In genomic region chr2:47271054-47272000, GRCh38 we compare ENCODE assay signal across 9 cellular contexts.
DNase-seq lines count a peak whose midpoint lies in the region; ATAC-seq and TF ChIP-seq lines count a peak whose summit lies in the region.
"Had no signal": no experiment of that assay in that cellular context is flagged by ENCODE, and none has a peak within 500 bp of the region (broad histone marks: within the 10 kb centered on the region; RNA-seq: fewer than 3 reads in every experiment).

No MANE protein-coding gene starts in this region.

- no peak overlapping the region for H3K27ac ChIP-seq in mammary epithelial cell (ENCODE audit: insufficient read depth, low read depth, low read length)
- no peak overlapping the region for H3K27ac ChIP-seq in effector memory CD4-positive, alpha-beta T cell (ENCODE audit: insufficient read depth, low read length, poor library complexity, severe bottlenecking)

- H3K9me3 Mint-ChIP-seq in osteocyte (ENCODE audit: unreplicated experiment), result no peaks in the 10 kb centered on the region

- H3K27me3 Mint-ChIP-seq in osteocyte (ENCODE audit: unreplicated experiment), result no peaks in the 10 kb centered on the region

- intact Hi-C loops in mammary epithelial cell (cut with micrococcal nuclease), result loop anchor here (5.0 kb wide), 2 partner anchors 254 to 354 kb away; partner anchors contain the start of gene MCFD2

- H3K4me3 ChIP-seq in mammary epithelial cell (replicated peaks in 1 of 3; ENCODE audit: insufficient read depth in 1 of 3, low read depth in 2 of 3, low read length in 3 of 3), result no peak overlapping the region
- no peak overlapping the region for H3K4me3 ChIP-seq in effector memory CD4-positive, alpha-beta T cell (ENCODE audit: insufficient read depth, low read depth, low read length, poor library complexity, severe bottlenecking)

- H2AFZ ChIP-seq in mammary epithelial cell (ENCODE audit: low read depth, low read length), result peak overlapping the region; percentile 87

- WGBS in mammary epithelial cell (ENCODE audit: low coverage, missing lambda C conversion rate), result over 99% methylated on average over 8 of the region's 9 CpGs

- ATAC-seq in GM19397 (IDR thresholded peaks at IDR 0.05; ENCODE audit: unreplicated experiment), result no peak
- ATAC-seq in GM18909 (IDR thresholded peaks at IDR 0.05; ENCODE audit: poor library complexity, unreplicated experiment), result no peak

- CTCF ChIA-PET in mammary epithelial cell (lab: Charles Lee; ENCODE audit: low non-redundant PET), result no interaction called here

- H3K4me1 Mint-ChIP-seq in osteocyte (ENCODE audit: unreplicated experiment), result peaks cover 31% of the 10 kb centered on the region

- H3K9me3 ChIP-seq in mammary epithelial cell (replicated peaks; ENCODE audit: insufficient read depth, low read length), result no peaks in the 10 kb centered on the region
- H3K9me3 ChIP-seq in effector memory CD4-positive, alpha-beta T cell (ENCODE audit: control insufficient read depth, low read length), result no peaks in the 10 kb centered on the region
- H3K9me3 ChIP-seq: HAP-1 had no signal

- peak overlapping the region; percentile 24 for H3K27ac Mint-ChIP-seq in osteocyte (ENCODE audit: unreplicated experiment)

- peak; percentile 55 for DNase-seq in DMS79 (lab: John Stamatoyannopoulos, UW)
- DNase-seq in NCI-H187 (lab: John Stamatoyannopoulos, UW), result peak; percentile 73 to 85
- no peak for DNase-seq in mammary epithelial cell
- no peak for DNase-seq in osteocyte (ENCODE audit: extremely low spot score, unreplicated experiment)
- no peak for DNase-seq in effector memory CD4-positive, alpha-beta T cell
- DNase-seq in D341Med (ENCODE audit: low spot score), result no peak

- TF ChIP-seq CTCF in mammary epithelial cell (conservative IDR thresholded peaks at IDR 0.05 in 1 of 2, IDR thresholded peaks at IDR 0.05 in 1 of 2; ENCODE audit: extremely low read depth in 1 of 2, insufficient read depth in 1 of 2, low read depth in 1 of 2, low read length in 2 of 2) (no peak), osteocyte (IDR thresholded peaks at IDR 0.05) (no peak)

- peaks cover 29% of the 10 kb centered on the region for H3K4me1 ChIP-seq in mammary epithelial cell (ENCODE audit: insufficient read depth, low read length)
- peaks cover 9% of the 10 kb centered on the region for H3K4me1 ChIP-seq in effector memory CD4-positive, alpha-beta T cell (ENCODE audit: control insufficient read depth, insufficient read depth, low read length, poor library complexity, severe bottlenecking)

- in situ Hi-C loops in mammary epithelial cell (cut with MboI; ENCODE audit: low sequenced_read_pairs in 2 of 2), result loop anchor here in 1 of 2 donors (10.0 kb wide), 1 partner anchor 227 kb away; no protein-coding TSS in a partner anchor

- no peak overlapping the region for H3K4me2 ChIP-seq in mammary epithelial cell (ENCODE audit: insufficient read depth, low read depth, low read length)

- H3K9ac ChIP-seq in mammary epithelial cell (ENCODE audit: insufficient read depth, low read length), result no peak overlapping the region

- no peaks in the 10 kb centered on the region for H3K27me3 ChIP-seq in mammary epithelial cell (ENCODE audit: insufficient read depth, low read length)
- H3K27me3 ChIP-seq in effector memory CD4-positive, alpha-beta T cell (replicated peaks; ENCODE audit: control insufficient read depth, insufficient read depth, low read length, poor library complexity, severe bottlenecking), result no peaks in the 10 kb centered on the region

- H3K36me3 Mint-ChIP-seq in osteocyte (ENCODE audit: unreplicated experiment), result no peaks in the 10 kb centered on the region

- dilution Hi-C loops in mammary epithelial cell (cut with HindIII; ENCODE audit: low sequenced_read_pairs), result no loop called here

- no peaks in the 10 kb centered on the region for H4K20me1 ChIP-seq in mammary epithelial cell (ENCODE audit: insufficient read depth, low read length)

- no peaks in the 10 kb centered on the region for H3K79me2 ChIP-seq in mammary epithelial cell (ENCODE audit: insufficient read depth, low read length)

- no peaks in the 10 kb centered on the region for H3K36me3 ChIP-seq in mammary epithelial cell (ENCODE audit: insufficient read depth, low read length)
- no peaks in the 10 kb centered on the region for H3K36me3 ChIP-seq in effector memory CD4-positive, alpha-beta T cell (ENCODE audit: control insufficient read depth, insufficient read depth, low read length)
- H3K36me3 ChIP-seq: HAP-1 had no signal

- H3K4me3 Mint-ChIP-seq in osteocyte (ENCODE audit: unreplicated experiment), result no peak overlapping the region

- BruUV-seq in mammary epithelial cell (replicated peaks; lab: Mats Ljungman, UMichigan), result no TSS peak

Comparison
In these comparisons a context has a peak if more than half of its experiments do, and no peak if none do; other contexts are left out.
1. DNase-seq: peak in DMS79 (single experiment) and NCI-H187 (2 of 2); none in mammary epithelial cell (single experiment), osteocyte (single experiment), effector memory CD4-positive, alpha-beta T cell (0 of 3) and D341Med (single experiment).